Comparison of ENCODE assay signal across 9 cellular contexts in the genomic region with DNA sequence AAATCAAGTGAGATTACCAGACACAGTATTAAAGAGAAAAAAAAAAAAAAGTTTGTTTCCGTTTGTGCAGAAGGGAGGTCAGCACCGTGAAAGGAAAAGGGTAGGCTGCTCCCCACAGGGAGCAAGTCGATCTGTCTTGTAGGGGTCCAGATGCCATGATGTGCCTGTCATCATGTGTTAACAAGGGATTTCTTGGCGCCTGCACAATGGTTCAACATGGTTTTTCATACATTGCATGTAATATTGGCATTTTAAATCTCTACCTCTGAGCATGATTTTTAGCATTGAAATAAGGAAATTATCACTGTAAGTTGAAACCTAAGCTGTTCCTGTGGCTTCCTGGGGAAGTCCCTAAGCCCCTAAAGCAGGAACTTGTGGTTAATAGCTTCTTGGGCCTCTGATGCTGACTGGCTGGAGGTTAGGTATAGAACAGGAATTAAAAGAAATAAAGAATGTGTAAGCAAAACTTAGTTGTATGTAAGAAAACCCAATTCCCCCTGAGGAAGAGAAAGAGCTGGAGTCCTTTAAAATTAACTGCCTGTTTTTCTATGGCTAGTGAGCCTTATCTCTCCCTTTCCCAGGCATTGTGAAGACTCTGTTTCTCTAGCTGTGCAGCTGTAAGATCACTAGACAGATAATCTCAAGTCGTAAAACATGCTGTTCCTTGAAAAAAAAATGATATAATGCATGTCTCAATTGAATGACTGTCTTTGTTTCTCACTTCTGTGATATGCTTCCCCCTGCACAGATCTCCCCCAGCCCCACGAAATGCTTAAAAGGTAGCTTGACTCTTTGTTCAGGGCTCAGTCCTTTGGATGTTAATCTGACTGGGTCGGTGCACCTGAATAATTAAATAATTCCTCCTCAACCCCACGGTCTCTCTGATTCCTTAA. TPM values are rescaled to one million over a fixed set of nuclear protein-coding genes. Genes with fewer than 3 reads are reported as not detected.
DNase-seq lines count a peak whose midpoint lies in the region; ATAC-seq, FAIRE-seq and TF ChIP-seq lines count a peak whose summit lies in the region.
"Had no signal": no experiment of that assay in that cellular context is flagged by ENCODE, and none has a peak within 500 bp of the region (broad histone marks: within the 10 kb centered on the region; RNA-seq: fewer than 3 reads in every experiment).

No MANE protein-coding gene starts in this region.

- H3K4me1 ChIP-seq in breast epithelium (no peaks in the 10 kb centered on the region), heart right ventricle (peaks cover 0 to 69% (median 0%) of the 10 kb centered on the region in 9 donors)
- H3K4me1 ChIP-seq: tibial artery had no signal

- H3K27me3 ChIP-seq in breast epithelium (no peaks in the 10 kb centered on the region), heart right ventricle (peaks cover 0 to 51% (median 3%) of the 10 kb centered on the region in 7 donors)
- H3K27me3 ChIP-seq: tibial artery had no signal

- H3K4me1 Mint-ChIP-seq in MCF 10A (ENCODE audit: insufficient read depth, unreplicated experiment): no peaks in the 10 kb centered on the region
- peaks cover 31 to 50% (median 47%) of the 10 kb centered on the region in 3 donors for H3K4me1 Mint-ChIP-seq in IgD-negative memory B cell
- H3K4me1 Mint-ChIP-seq in activated CD8-positive, alpha-beta T cell treated with anti-CD3 and anti-CD28 coated beads, Interleukin-2, amount 10 ng/mL, durations not matched to agents 7 days and 5 days (ENCODE audit: low read depth): peaks cover 69% of the 10 kb centered on the region

- peak; percentile 86 for ATAC-seq in activated CD8-positive, alpha-beta T cell treated with anti-CD3 and anti-CD28 coated beads, Interleukin-2, amount 10 ng/mL, durations not matched to agents 7 days and 5 days
- ATAC-seq in heart right ventricle: peak in 6 of 8 donors; percentile 57 to 76 (median 69)

- FAIRE-seq in HTR-8/SVneo (lab: Jason Lieb, UNC): no peak

- H3K4me3 Mint-ChIP-seq in MCF 10A (ENCODE audit: unreplicated experiment) (no peak overlapping the region), IgD-negative memory B cell (peak overlapping the region; percentile 20 to 86 (median 80))
- peak overlapping the region; percentile 59 for H3K4me3 Mint-ChIP-seq in activated CD8-positive, alpha-beta T cell treated with anti-CD3 and anti-CD28 coated beads, Interleukin-2, amount 10 ng/mL, durations not matched to agents 7 days and 5 days

- no peak for TF ChIP-seq POLR2A in breast epithelium (IDR thresholded peaks at IDR 0.05)

- in situ Hi-C loops in ACHN (cut with HindIII; ENCODE audit: low pct_ligation_motif_present, low pct_unique_long_range_greater_than_20kb, low sequenced_read_pairs): no loop called here

- DNase-seq in MCF 10A (ENCODE audit: unreplicated experiment) (peak; percentile 11), breast epithelium (ENCODE audit: low spot score in 2 of 2) (no peak), heart right ventricle (peak in 1 of 2 donors; percentile 14), ACHN (no peak), HTR-8/SVneo (ENCODE audit: insufficient read length, low spot score) (no peak)
- DNase-seq in activated CD8-positive, alpha-beta T cell treated with anti-CD3 and anti-CD28 coated beads, Interleukin-2, amount 10 ng/mL, durations not matched to agents 7 days and 5 days: peak; percentile 73
- peak; percentile 38 for DNase-seq in stimulated activated CD8-positive, alpha-beta memory T cell treated with anti-CD3 and anti-CD28 coated beads, Interleukin-4, amount 100 ng/mL, for 24 hours (ENCODE audit: low read depth)

- CTCF ChIA-PET in MCF 10A (lab: Yijun Ruan, JAX): interaction anchor here (1.2 kb wide), 1 partner anchor 29 kb away, joined by 3 read pairs; the partner anchor contains the start of gene PSMC4
- CTCF ChIA-PET in activated CD8-positive, alpha-beta T cell treated with anti-CD3 and anti-CD28 coated beads, Interleukin-2, amount 10 ng/mL, durations not matched to agents 7 days and 5 days (lab: Charles Lee): interaction anchor here (0.7 to 9.2 kb wide), 6 partner anchors 12 to 149 kb away, joined by 3 to 133 read pairs (median 4); partner anchors contain the start of gene PSMC4

- no peak overlapping the region for H3K4me3 ChIP-seq in breast epithelium
- H3K4me3 ChIP-seq in heart right ventricle: peak overlapping the region in 1 of 10 donors; percentile 0
- H3K4me3 ChIP-seq: tibial artery had no signal

- peaks cover 24% of the 10 kb centered on the region for H3K27me3 Mint-ChIP-seq in MCF 10A (ENCODE audit: insufficient read depth, unreplicated experiment)
- H3K27me3 Mint-ChIP-seq in IgD-negative memory B cell: no peaks in the 10 kb centered on the region
- no peaks in the 10 kb centered on the region for H3K27me3 Mint-ChIP-seq in activated CD8-positive, alpha-beta T cell treated with anti-CD3 and anti-CD28 coated beads, Interleukin-2, amount 10 ng/mL, durations not matched to agents 7 days and 5 days (ENCODE audit: low read depth)

- H3K9me3 Mint-ChIP-seq in MCF 10A (ENCODE audit: unreplicated experiment): no peaks in the 10 kb centered on the region
- H3K9me3 Mint-ChIP-seq in IgD-negative memory B cell: peaks cover 0 to 14% (median 4%) of the 10 kb centered on the region in 3 donors
- peaks cover 19% of the 10 kb centered on the region for H3K9me3 Mint-ChIP-seq in activated CD8-positive, alpha-beta T cell treated with anti-CD3 and anti-CD28 coated beads, Interleukin-2, amount 10 ng/mL, durations not matched to agents 7 days and 5 days (ENCODE audit: insufficient read depth)

- H3K27ac ChIP-seq in breast epithelium: no peak overlapping the region
- H3K27ac ChIP-seq in heart right ventricle: peak overlapping the region in 3 of 10 donors; percentile 7 to 69 (median 33)
- H3K27ac ChIP-seq: tibial artery had no signal

- intact Hi-C loops in MCF 10A (cut with micrococcal nuclease): no loop called here
- intact Hi-C loops in breast epithelium (cut with DNase I; ENCODE audit: low total_unique reads): no loop called here
- intact Hi-C loops in heart right ventricle (cut with DNase I): no loop called here

- H3K9me3 ChIP-seq in breast epithelium (peaks cover 6 to 15% of the 10 kb centered on the region in 2 donors), heart right ventricle (peaks cover 0 to 26% (median 10%) of the 10 kb centered on the region in 11 donors)

- 23 to 33% methylated on average over 8 of the region's 8 CpGs for WGBS in heart right ventricle, 2 donors

- H3K36me3 ChIP-seq in breast epithelium (no peaks in the 10 kb centered on the region), heart right ventricle (no peaks in the 10 kb centered on the region)
- H3K36me3 ChIP-seq: tibial artery had no signal

- POLR2A ChIA-PET in MCF 10A (lab: Yijun Ruan, JAX): no interaction called here
- POLR2A ChIA-PET in activated CD8-positive, alpha-beta T cell treated with anti-CD3 and anti-CD28 coated beads, Interleukin-2, amount 10 ng/mL, durations not matched to agents 7 days and 5 days (lab: Charles Lee): interaction anchor here (0.9 to 2.0 kb wide), 4 partner anchors 10 to 29 kb away, joined by 3 to 31 read pairs (median 11); partner anchors contain the start of gene PSMC4

- TF ChIP-seq CTCF in MCF 10A (IDR thresholded peaks at IDR 0.05; ENCODE audit: unreplicated experiment): no peak
- TF ChIP-seq CTCF in breast epithelium (IDR thresholded peaks at IDR 0.05): no peak
- TF ChIP-seq CTCF in heart right ventricle (IDR thresholded peaks at IDR 0.05): no peak

- BruUV-seq in MCF 10A (replicated peaks; lab: Mats Ljungman, UMichigan): no TSS peak

- H3K27ac Mint-ChIP-seq in MCF 10A (ENCODE audit: low read depth, unreplicated experiment): no peak overlapping the region
- H3K27ac Mint-ChIP-seq in IgD-negative memory B cell: peak overlapping the region; percentile 15 to 87 (median 16)
- H3K27ac Mint-ChIP-seq in activated CD8-positive, alpha-beta T cell treated with anti-CD3 and anti-CD28 coated beads, Interleukin-2, amount 10 ng/mL, durations not matched to agents 7 days and 5 days: peak overlapping the region; percentile 88

- H3K36me3 Mint-ChIP-seq in MCF 10A (ENCODE audit: insufficient read depth, unreplicated experiment) (no peaks in the 10 kb centered on the region), IgD-negative memory B cell (peaks cover 2% of the 10 kb centered on the region)
- H3K36me3 Mint-ChIP-seq in activated CD8-positive, alpha-beta T cell treated with anti-CD3 and anti-CD28 coated beads, Interleukin-2, amount 10 ng/mL, durations not matched to agents 7 days and 5 days (ENCODE audit: low read depth): peaks cover 33% of the 10 kb centered on the region

RNA-seq across cellular contexts. Expression of gene FCGBP, which starts 7.4 kb away (rescaled TPM):
- 0.37 and 0.96 TPM in 2 replicates for total RNA-seq in MCF 10A (2022)
- total RNA-seq in breast epithelium: 10 to 100 TPM; 25.9 to 77.3 (median 28.2) TPM
- 0.25 TPM for polyA plus RNA-seq in IgD-negative memory B cell
- 1 to 10 TPM; 5.8 to 6.2 TPM for total RNA-seq in activated CD8-positive, alpha-beta T cell treated with anti-CD3 and anti-CD28 coated beads, Interleukin-2, amount 10 ng/mL, durations not matched to agents 7 days and 5 days
- total RNA-seq in heart right ventricle: 10 to 100 TPM in 2 of 10 donors, 1 to 10 TPM in 4, under 1 TPM in 4; 0.30 to 42.3 (median 1.9) TPM
- polyA plus RNA-seq in heart right ventricle: 1 to 10 TPM in 1 of 2 donors, under 1 TPM in 1; 0.74 to 1.2 TPM

RNA-seq across cellular contexts. Expression of gene PSMC4, which starts 29.1 kb away (rescaled TPM):
- total RNA-seq in MCF 10A (2022) (105 and 108 TPM in 2 replicates), breast epithelium (10 to 100 TPM; 61.4 to 71.0 (median 70.8) TPM), heart right ventricle (10 to 100 TPM; 64.1 to 86.5 (median 78.1) TPM)
- polyA plus RNA-seq in IgD-negative memory B cell (98.9 TPM), heart right ventricle (100 to 1,000 TPM in 1 of 2 donors, 10 to 100 TPM in 1; 81.9 to 111 TPM)
- 100 to 1,000 TPM; 120 to 121 TPM for total RNA-seq in activated CD8-positive, alpha-beta T cell treated with anti-CD3 and anti-CD28 coated beads, Interleukin-2, amount 10 ng/mL, durations not matched to agents 7 days and 5 days

RNA-seq across cellular contexts. Expression of gene ZNF546, which starts 55.0 kb away (rescaled TPM):
- total RNA-seq in MCF 10A (2022) (5.2 and 6.3 TPM in 2 replicates), breast epithelium (1 to 10 TPM; 4.3 to 9.7 (median 8.8) TPM), heart right ventricle (10 to 100 TPM in 5 of 10 donors, 1 to 10 TPM in 5; 5.7 to 13.5 (median 8.9) TPM)
- polyA plus RNA-seq in IgD-negative memory B cell (3.6 TPM), heart right ventricle (1 to 10 TPM in 1 of 2 donors, under 1 TPM in 1; 0.72 to 4.8 TPM)
- 1 to 10 TPM; 4.9 to 5.2 TPM for total RNA-seq in activated CD8-positive, alpha-beta T cell treated with anti-CD3 and anti-CD28 coated beads, Interleukin-2, amount 10 ng/mL, durations not matched to agents 7 days and 5 days

Comparison
In these comparisons a context has a peak if more than half of its experiments do, and no peak if none do; other contexts are left out.
1. DNase-seq: peak in MCF 10A (single experiment), activated CD8-positive, alpha-beta T cell treated with anti-CD3 and anti-CD28 coated beads, Interleukin-2, amount 10 ng/mL, durations not matched to agents 7 days and 5 days (single experiment) and stimulated activated CD8-positive, alpha-beta memory T cell treated with anti-CD3 and anti-CD28 coated beads, Interleukin-4, amount 100 ng/mL, for 24 hours (single experiment); none in breast epithelium (0 of 2), ACHN (single experiment) and HTR-8/SVneo (single experiment).